Comparison of ENCODE assay signal across 1 cellular context in the genomic region with DNA sequence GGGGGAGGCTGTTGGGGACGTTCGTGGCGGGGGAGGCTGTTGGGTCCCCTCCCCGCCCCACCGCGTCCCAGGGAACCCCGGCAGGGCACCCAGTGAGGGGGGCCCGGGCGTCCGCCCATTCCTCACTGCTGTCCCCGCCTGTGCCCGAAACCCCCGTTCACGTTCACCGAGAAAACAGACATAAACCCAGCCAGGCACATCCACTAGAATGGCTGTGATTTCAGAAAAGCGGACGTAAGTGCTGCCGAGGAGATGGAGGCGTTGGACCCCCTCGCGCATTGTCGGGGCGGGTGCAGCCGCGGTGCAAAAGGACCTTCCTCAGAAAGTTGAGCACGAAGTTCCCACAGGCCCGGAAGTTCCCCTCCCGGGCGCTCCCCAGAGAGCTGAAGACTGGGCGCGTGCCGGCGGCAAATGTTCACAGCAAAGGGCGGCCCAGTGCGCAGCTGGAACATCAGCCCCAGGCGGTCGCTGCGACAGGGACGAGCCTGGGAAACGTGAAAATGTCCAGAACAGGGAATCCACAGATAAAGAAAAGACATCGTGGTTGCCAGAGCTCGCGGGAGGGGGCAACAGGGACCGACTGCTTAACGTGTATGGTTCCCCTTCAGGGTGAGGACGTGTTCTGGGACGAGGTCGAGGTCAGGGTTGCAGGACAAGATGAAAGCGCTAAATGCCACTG.
TF ChIP-seq lines count a peak whose summit lies in the region.

No MANE protein-coding gene starts in this region.

TF ChIP-seq in WTC11, 78 proteins besides CTCF, POLR2A, EP300 and RAD21 (continued from another document and continues in another):
- TF ChIP-seq HMGXB4 (CRISPR knock-in tag; IDR thresholded peaks at IDR 0.05) (no peak; the same call in 1 of the 2 replicates), PRDM15 (CRISPR knock-in tag; IDR thresholded peaks at IDR 0.05) (no peak), E2F1 (CRISPR knock-in tag; IDR thresholded peaks at IDR 0.05) (no peak), GABPB1 (CRISPR knock-in tag; IDR thresholded peaks at IDR 0.05) (no peak), GRHL2 (CRISPR knock-in tag; IDR thresholded peaks at IDR 0.05; ENCODE audit: insufficient replicate concordance, severe bottlenecking) (no peak), ZNF416 (CRISPR knock-in tag; IDR thresholded peaks at IDR 0.05) (no peak), SP1 (CRISPR knock-in tag; conservative IDR thresholded peaks at IDR 0.05) (peak; percentile 38; the same call in 1 of the 2 replicates), ZNF512 (CRISPR knock-in tag; IDR thresholded peaks at IDR 0.05; ENCODE audit: borderline replicate concordance) (no peak), AR (CRISPR knock-in tag; IDR thresholded peaks at IDR 0.05) (no peak), EMX1 (CRISPR knock-in tag; IDR thresholded peaks at IDR 0.05) (no peak), ZNF121 (CRISPR knock-in tag; IDR thresholded peaks at IDR 0.05) (no peak), ZMAT4 (CRISPR knock-in tag; IDR thresholded peaks at IDR 0.05) (no peak), ZNF532 (CRISPR knock-in tag; IDR thresholded peaks at IDR 0.05; ENCODE audit: borderline replicate concordance) (no peak), TEAD4 (CRISPR knock-in tag; IDR thresholded peaks at IDR 0.05) (no peak), TEAD1 (CRISPR knock-in tag; IDR thresholded peaks at IDR 0.05) (no peak), IRF2 (CRISPR knock-in tag; IDR thresholded peaks at IDR 0.05; ENCODE audit: borderline replicate concordance, low read depth) (peak; percentile 33; the same call in 1 of the 2 replicates), E2F5 (CRISPR knock-in tag; IDR thresholded peaks at IDR 0.05) (no peak), ZNF263 (CRISPR knock-in tag; IDR thresholded peaks at IDR 0.05; ENCODE audit: low read depth) (no peak)
- TF ChIP-seq, protein P1, sequence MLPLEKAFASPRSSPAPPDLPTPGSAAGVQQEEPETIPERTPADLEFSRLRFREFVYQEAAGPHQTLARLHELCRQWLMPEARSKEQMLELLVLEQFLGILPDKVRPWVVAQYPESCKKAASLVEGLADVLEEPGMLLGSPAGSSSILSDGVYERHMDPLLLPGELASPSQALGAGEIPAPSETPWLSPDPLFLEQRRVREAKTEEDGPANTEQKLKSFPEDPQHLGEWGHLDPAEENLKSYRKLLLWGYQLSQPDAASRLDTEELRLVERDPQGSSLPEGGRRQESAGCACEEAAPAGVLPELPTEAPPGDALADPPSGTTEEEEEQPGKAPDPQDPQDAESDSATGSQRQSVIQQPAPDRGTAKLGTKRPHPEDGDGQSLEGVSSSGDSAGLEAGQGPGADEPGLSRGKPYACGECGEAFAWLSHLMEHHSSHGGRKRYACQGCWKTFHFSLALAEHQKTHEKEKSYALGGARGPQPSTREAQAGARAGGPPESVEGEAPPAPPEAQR (CRISPR knock-in tag; IDR thresholded peaks at IDR 0.05), result no peak
- TF ChIP-seq, protein P2, sequence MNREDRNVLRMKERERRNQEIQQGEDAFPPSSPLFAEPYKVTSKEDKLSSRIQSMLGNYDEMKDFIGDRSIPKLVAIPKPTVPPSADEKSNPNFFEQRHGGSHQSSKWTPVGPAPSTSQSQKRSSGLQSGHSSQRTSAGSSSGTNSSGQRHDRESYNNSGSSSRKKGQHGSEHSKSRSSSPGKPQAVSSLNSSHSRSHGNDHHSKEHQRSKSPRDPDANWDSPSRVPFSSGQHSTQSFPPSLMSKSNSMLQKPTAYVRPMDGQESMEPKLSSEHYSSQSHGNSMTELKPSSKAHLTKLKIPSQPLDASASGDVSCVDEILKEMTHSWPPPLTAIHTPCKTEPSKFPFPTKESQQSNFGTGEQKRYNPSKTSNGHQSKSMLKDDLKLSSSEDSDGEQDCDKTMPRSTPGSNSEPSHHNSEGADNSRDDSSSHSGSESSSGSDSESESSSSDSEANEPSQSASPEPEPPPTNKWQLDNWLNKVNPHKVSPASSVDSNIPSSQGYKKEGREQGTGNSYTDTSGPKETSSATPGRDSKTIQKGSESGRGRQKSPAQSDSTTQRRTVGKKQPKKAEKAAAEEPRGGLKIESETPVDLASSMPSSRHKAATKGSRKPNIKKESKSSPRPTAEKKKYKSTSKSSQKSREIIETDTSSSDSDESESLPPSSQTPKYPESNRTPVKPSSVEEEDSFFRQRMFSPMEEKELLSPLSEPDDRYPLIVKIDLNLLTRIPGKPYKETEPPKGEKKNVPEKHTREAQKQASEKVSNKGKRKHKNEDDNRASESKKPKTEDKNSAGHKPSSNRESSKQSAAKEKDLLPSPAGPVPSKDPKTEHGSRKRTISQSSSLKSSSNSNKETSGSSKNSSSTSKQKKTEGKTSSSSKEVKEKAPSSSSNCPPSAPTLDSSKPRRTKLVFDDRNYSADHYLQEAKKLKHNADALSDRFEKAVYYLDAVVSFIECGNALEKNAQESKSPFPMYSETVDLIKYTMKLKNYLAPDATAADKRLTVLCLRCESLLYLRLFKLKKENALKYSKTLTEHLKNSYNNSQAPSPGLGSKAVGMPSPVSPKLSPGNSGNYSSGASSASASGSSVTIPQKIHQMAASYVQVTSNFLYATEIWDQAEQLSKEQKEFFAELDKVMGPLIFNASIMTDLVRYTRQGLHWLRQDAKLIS (CRISPR knock-in tag; IDR thresholded peaks at IDR 0.05; ENCODE audit: borderline replicate concordance), result no peak
- TF ChIP-seq, protein P3, sequence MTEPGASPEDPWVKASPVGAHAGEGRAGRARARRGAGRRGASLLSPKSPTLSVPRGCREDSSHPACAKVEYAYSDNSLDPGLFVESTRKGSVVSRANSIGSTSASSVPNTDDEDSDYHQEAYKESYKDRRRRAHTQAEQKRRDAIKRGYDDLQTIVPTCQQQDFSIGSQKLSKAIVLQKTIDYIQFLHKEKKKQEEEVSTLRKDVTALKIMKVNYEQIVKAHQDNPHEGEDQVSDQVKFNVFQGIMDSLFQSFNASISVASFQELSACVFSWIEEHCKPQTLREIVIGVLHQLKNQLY (CRISPR knock-in tag; IDR thresholded peaks at IDR 0.05), result no peak
